In the genomic region with DNA sequence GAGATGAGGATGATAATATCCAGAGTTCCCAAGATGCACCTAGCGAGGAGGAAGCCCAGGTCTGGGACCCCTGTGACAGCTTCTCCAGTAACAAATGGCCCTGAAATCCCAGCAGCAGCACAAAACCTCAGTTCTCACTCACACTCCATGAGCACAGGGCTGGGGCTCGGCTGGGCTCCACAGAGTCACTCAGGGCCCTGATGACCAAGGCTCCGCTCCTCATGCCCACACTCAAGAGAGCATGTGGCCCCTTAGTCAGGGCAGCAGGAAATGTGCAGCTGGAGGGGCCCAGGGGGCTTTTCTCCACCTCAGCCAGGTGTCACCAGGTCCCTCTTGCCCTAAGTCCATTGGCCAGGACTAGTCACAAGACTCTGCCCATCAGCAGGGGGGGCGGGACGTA, we compare ENCODE assay signal across 33 cellular contexts.
"Had no signal": no experiment of that assay in that cellular context is flagged by ENCODE, and none has a peak within 500 bp of the region (broad histone marks: within the 10 kb centered on the region; RNA-seq: fewer than 3 reads in every experiment).

No MANE protein-coding gene starts in this region.

- H3K27me3 ChIP-seq: ascending aorta, cardiac muscle cell, colonic mucosa, foreskin keratinocyte had no signal

- H3K4me1 Mint-ChIP-seq: activated B cell treated with CpG ODN at 0.5 μM for 24 hours; activated CD8-positive, alpha-beta memory T cell treated with anti-CD3 and anti-CD28 coated beads, Interleukin-2, amount 10 ng/mL, durations not matched to agents 7 days and 5 days; activated naive CD4-positive, alpha-beta T cell treated with anti-CD3 and anti-CD28 coated beads, Interleukin-2, amount 10 ng/mL, durations not matched to agents 7 days and 5 days; activated naive CD8-positive, alpha-beta T cell treated with anti-CD3 and anti-CD28 coated beads, Interleukin-2, amount 10 ng/mL, durations not matched to agents 7 days and 5 days had no signal

- H3K36me3 Mint-ChIP-seq: activated CD8-positive, alpha-beta memory T cell treated with anti-CD3 and anti-CD28 coated beads, Interleukin-2, amount 10 ng/mL, durations not matched to agents 7 days and 5 days; activated naive CD4-positive, alpha-beta T cell treated with anti-CD3 and anti-CD28 coated beads, Interleukin-2, amount 10 ng/mL, durations not matched to agents 7 days and 5 days; activated naive CD4-positive, alpha-beta T cell treated with anti-CD3 and anti-CD28 coated beads, Interleukin-2, amount 50 U/mL, for 72 hours; activated naive CD8-positive, alpha-beta T cell treated with anti-CD3 and anti-CD28 coated beads, Interleukin-2, amount 10 ng/mL, durations not matched to agents 7 days and 5 days; brain had no signal

- H3K27ac Mint-ChIP-seq: activated B cell treated with CpG ODN at 0.5 μM for 24 hours; activated CD8-positive, alpha-beta memory T cell treated with anti-CD3 and anti-CD28 coated beads, Interleukin-2, amount 10 ng/mL, durations not matched to agents 7 days and 5 days; activated CD8-positive, alpha-beta T cell treated with anti-CD3 and anti-CD28 coated beads for 36 hours; activated naive CD4-positive, alpha-beta T cell treated with anti-CD3 and anti-CD28 coated beads, Interleukin-2, amount 10 ng/mL, durations not matched to agents 7 days and 5 days; activated naive CD4-positive, alpha-beta T cell treated with anti-CD3 and anti-CD28 coated beads, Interleukin-2, amount 50 U/mL, for 72 hours; activated naive CD8-positive, alpha-beta T cell treated with anti-CD3 and anti-CD28 coated beads, Interleukin-2, amount 10 ng/mL, durations not matched to agents 7 days and 5 days; activated T-cell treated with anti-CD3 and anti-CD28 coated beads, Interleukin-2, amount 50 U/mL, for 24 hours; activated T-cell treated with anti-CD3 and anti-CD28 coated beads, Interleukin-2, amount 50 U/mL, for 72 hours; brain; T-helper 17 cell; T-helper 2 cell treated with Interferon-gamma antibody and Interleukin-4, amounts not matched to agents 5 μg/mL and 100 μg/mL, for 36 hours had no signal

- H3K27me3 Mint-ChIP-seq: activated CD8-positive, alpha-beta memory T cell treated with anti-CD3 and anti-CD28 coated beads, Interleukin-2, amount 10 ng/mL, durations not matched to agents 7 days and 5 days; activated CD8-positive, alpha-beta T cell treated with anti-CD3 and anti-CD28 coated beads for 36 hours; activated naive CD8-positive, alpha-beta T cell treated with anti-CD3 and anti-CD28 coated beads, Interleukin-2, amount 10 ng/mL, durations not matched to agents 7 days and 5 days had no signal

- H3K9me3 ChIP-seq: ascending aorta, colonic mucosa, gastrocnemius medialis had no signal

- H3K4me3 ChIP-seq: ascending aorta, breast epithelium, cardiac muscle cell, colonic mucosa, esophagus muscularis mucosa, gastrocnemius medialis had no signal

- H3K27ac ChIP-seq: ascending aorta, breast epithelium, cardiac muscle cell, colonic mucosa, esophagus muscularis mucosa, foreskin keratinocyte, gastrocnemius medialis, WERI-Rb-1 had no signal

- ATAC-seq: activated CD4-positive, CD25-positive, alpha-beta regulatory T cell treated with anti-CD3 and anti-CD28 coated beads, Interleukin-2, amount 50 U/mL, for 24 hours; activated CD8-positive, alpha-beta memory T cell treated with anti-CD3 and anti-CD28 coated beads, Interleukin-2, amount 10 ng/mL, durations not matched to agents 7 days and 5 days; activated CD8-positive, alpha-beta T cell treated with anti-CD3 and anti-CD28 coated beads for 36 hours; activated naive CD4-positive, alpha-beta T cell treated with anti-CD3 and anti-CD28 coated beads, Interleukin-2, amount 50 U/mL, for 72 hours; activated T-cell treated with anti-CD3 and anti-CD28 coated beads, Interleukin-2, amount 50 U/mL, for 72 hours; foreskin keratinocyte; gastrocnemius medialis; T-helper 17 cell had no signal

- H3K4me3 Mint-ChIP-seq: activated B cell treated with CpG ODN at 0.5 μM for 24 hours; activated CD8-positive, alpha-beta memory T cell treated with anti-CD3 and anti-CD28 coated beads, Interleukin-2, amount 10 ng/mL, durations not matched to agents 7 days and 5 days; activated CD8-positive, alpha-beta T cell treated with anti-CD3 and anti-CD28 coated beads for 36 hours; activated naive CD4-positive, alpha-beta T cell treated with anti-CD3 and anti-CD28 coated beads, Interleukin-2, amount 10 ng/mL, durations not matched to agents 7 days and 5 days; activated naive CD8-positive, alpha-beta T cell treated with anti-CD3 and anti-CD28 coated beads, Interleukin-2, amount 10 ng/mL, durations not matched to agents 7 days and 5 days; activated T-cell treated with anti-CD3 and anti-CD28 coated beads, Interleukin-2, amount 50 U/mL, for 24 hours; activated T-cell treated with anti-CD3 and anti-CD28 coated beads, Interleukin-2, amount 50 U/mL, for 72 hours; brain; T-helper 17 cell; T-helper 2 cell treated with Interferon-gamma antibody and Interleukin-4, amounts not matched to agents 5 μg/mL and 100 μg/mL, for 36 hours had no signal

- H3K36me3 ChIP-seq: ascending aorta, breast epithelium, cardiac muscle cell, colonic mucosa, esophagus muscularis mucosa, gastrocnemius medialis, WERI-Rb-1 had no signal

- H3K9me3 Mint-ChIP-seq: activated B cell treated with CpG ODN at 0.5 μM for 24 hours; activated CD8-positive, alpha-beta T cell treated with anti-CD3 and anti-CD28 coated beads for 36 hours; activated naive CD4-positive, alpha-beta T cell treated with anti-CD3 and anti-CD28 coated beads, Interleukin-2, amount 10 ng/mL, durations not matched to agents 7 days and 5 days; activated naive CD4-positive, alpha-beta T cell treated with anti-CD3 and anti-CD28 coated beads, Interleukin-2, amount 50 U/mL, for 72 hours; activated naive CD8-positive, alpha-beta T cell treated with anti-CD3 and anti-CD28 coated beads, Interleukin-2, amount 10 ng/mL, durations not matched to agents 7 days and 5 days; activated T-cell treated with anti-CD3 and anti-CD28 coated beads, Interleukin-2, amount 50 U/mL, for 24 hours; activated T-cell treated with anti-CD3 and anti-CD28 coated beads, Interleukin-2, amount 50 U/mL, for 72 hours; T-helper 2 cell treated with Interferon-gamma antibody and Interleukin-4, amounts not matched to agents 5 μg/mL and 100 μg/mL, for 36 hours had no signal

- DNase-seq: activated B cell treated with CpG ODN at 0.5 μM for 24 hours; activated CD4-positive, alpha-beta T cell treated with anti-CD3 and anti-CD28 coated beads for 48 hours; activated CD4-positive, alpha-beta T cell treated with anti-CD3 and anti-CD28 coated beads, Interleukin-2, amount 50 U/mL, for 1 hour; activated CD4-positive, alpha-beta T cell treated with anti-CD3 and anti-CD28 coated beads, Interleukin-2, amount 50 U/mL, for 48 hours; activated CD8-positive, alpha-beta memory T cell treated with anti-CD3 and anti-CD28 coated beads, Interleukin-2, amount 10 ng/mL, durations not matched to agents 7 days and 5 days; activated CD8-positive, alpha-beta memory T cell treated with anti-CD3 and anti-CD28 coated beads, Interleukin-2, amount 50 U/mL, for 4 hours; activated CD8-positive, alpha-beta T cell treated with anti-CD3 and anti-CD28 coated beads for 36 hours; activated gamma-delta T cell; activated naive CD4-positive, alpha-beta T cell; activated naive CD4-positive, alpha-beta T cell treated with anti-CD3 and anti-CD28 coated beads, Interleukin-2, amount 10 ng/mL, durations not matched to agents 7 days and 5 days; activated naive CD8-positive, alpha-beta T cell treated with anti-CD3 and anti-CD28 coated beads, Interleukin-2, amount 10 ng/mL, durations not matched to agents 7 days and 5 days; activated T-cell treated with anti-CD3 and anti-CD28 coated beads for 4 hours; activated T-cell treated with anti-CD3 and anti-CD28 coated beads, Interleukin-2, amount 50 U/mL, for 24 hours; activated T-cell treated with anti-CD3 and anti-CD28 coated beads, Interleukin-2, amount 50 U/mL, for 72 hours; central memory CD4-positive, alpha-beta T cell; cerebellar nuclear complex; colonic mucosa; effector memory CD4-positive, alpha-beta T cell; erythroblast; foreskin keratinocyte; gastrocnemius medialis; T-helper 1 cell; T-helper 17 cell; T1000; WERI-Rb-1 had no signal

- H3K4me1 ChIP-seq: ascending aorta, breast epithelium, colonic mucosa, esophagus muscularis mucosa, foreskin keratinocyte, gastrocnemius medialis had no signal
